In genomic region chr4:2469192-2469984, GRCh38 we compare ENCODE assay signal across 1 cellular context.
TF ChIP-seq lines count a peak whose summit lies in the region.

No MANE protein-coding gene starts in this region.

TF ChIP-seq in K562, 482 proteins besides CTCF, POLR2A, EP300 and RAD21 (continued from another document):
- TF ChIP-seq, protein P1, sequence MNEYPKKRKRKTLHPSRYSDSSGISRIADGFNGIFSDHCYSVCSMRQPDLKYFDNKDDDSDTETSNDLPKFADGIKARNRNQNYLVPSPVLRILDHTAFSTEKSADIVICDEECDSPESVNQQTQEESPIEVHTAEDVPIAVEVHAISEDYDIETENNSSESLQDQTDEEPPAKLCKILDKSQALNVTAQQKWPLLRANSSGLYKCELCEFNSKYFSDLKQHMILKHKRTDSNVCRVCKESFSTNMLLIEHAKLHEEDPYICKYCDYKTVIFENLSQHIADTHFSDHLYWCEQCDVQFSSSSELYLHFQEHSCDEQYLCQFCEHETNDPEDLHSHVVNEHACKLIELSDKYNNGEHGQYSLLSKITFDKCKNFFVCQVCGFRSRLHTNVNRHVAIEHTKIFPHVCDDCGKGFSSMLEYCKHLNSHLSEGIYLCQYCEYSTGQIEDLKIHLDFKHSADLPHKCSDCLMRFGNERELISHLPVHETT (CRISPR knock-in tag; conservative IDR thresholded peaks at IDR 0.05 in 1 of 2, IDR thresholded peaks at IDR 0.05 in 1 of 2): peak; percentile 19 to 68; a peak in 2 of 4 replicates
- TF ChIP-seq TCF7L2 (IDR thresholded peaks at IDR 0.05; ENCODE audit: low read depth, low read length) (no peak), TAL1 (IDR thresholded peaks at IDR 0.05) (no peak), ZBTB9 (CRISPR knock-in tag; IDR thresholded peaks at IDR 0.05) (0 out of 2 replicates have a peak, but pooled peaks have one; percentile 8), NR3C1 (CRISPR knock-in tag; IDR thresholded peaks at IDR 0.05) (peak; percentile 75; the same call in 1 of the 2 replicates), ETV5 (CRISPR knock-in tag; IDR thresholded peaks at IDR 0.05; ENCODE audit: low read depth) (peak; percentile 57; the same call in 1 of the 2 replicates), ZBTB7A (IDR thresholded peaks at IDR 0.05; ENCODE audit: borderline replicate concordance, control insufficient read depth, low read depth, low read length) (peak; percentile 49; the same call in 1 of the 2 replicates), COPS2 (conservative IDR thresholded peaks at IDR 0.05) (no peak), CHD1 (IDR thresholded peaks at IDR 0.05; ENCODE audit: low read length) (peak; percentile 77), RB1 (IDR thresholded peaks at IDR 0.05; ENCODE audit: low read depth) (peak; percentile 45; the same call in 1 of the 2 replicates), BHLHE40 (IDR thresholded peaks at IDR 0.05; ENCODE audit: low read length) (peak; percentile 63), ETV1 (tag; conservative IDR thresholded peaks at IDR 0.05; ENCODE audit: low read depth) (peak; percentile 71), SIN3A (IDR thresholded peaks at IDR 0.05; ENCODE audit: borderline replicate concordance in 2 of 2, control insufficient read depth in 1 of 2, low read depth in 2 of 2, low read length in 2 of 2) (peak in 1 of 2 experiments; percentile 85; a peak in 1 of 4 replicates), RBFOX2 (IDR thresholded peaks at IDR 0.05; ENCODE audit: low read depth, low read length) (peak; percentile 68), EP400 (IDR thresholded peaks at IDR 0.05) (peak; percentile 42; the same call in 1 of the 2 replicates)
- TF ChIP-seq, protein P2, sequence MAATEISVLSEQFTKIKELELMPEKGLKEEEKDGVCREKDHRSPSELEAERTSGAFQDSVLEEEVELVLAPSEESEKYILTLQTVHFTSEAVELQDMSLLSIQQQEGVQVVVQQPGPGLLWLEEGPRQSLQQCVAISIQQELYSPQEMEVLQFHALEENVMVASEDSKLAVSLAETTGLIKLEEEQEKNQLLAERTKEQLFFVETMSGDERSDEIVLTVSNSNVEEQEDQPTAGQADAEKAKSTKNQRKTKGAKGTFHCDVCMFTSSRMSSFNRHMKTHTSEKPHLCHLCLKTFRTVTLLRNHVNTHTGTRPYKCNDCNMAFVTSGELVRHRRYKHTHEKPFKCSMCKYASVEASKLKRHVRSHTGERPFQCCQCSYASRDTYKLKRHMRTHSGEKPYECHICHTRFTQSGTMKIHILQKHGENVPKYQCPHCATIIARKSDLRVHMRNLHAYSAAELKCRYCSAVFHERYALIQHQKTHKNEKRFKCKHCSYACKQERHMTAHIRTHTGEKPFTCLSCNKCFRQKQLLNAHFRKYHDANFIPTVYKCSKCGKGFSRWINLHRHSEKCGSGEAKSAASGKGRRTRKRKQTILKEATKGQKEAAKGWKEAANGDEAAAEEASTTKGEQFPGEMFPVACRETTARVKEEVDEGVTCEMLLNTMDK (IDR thresholded peaks at IDR 0.05; ENCODE audit: borderline replicate concordance, insufficient read depth, low read depth, low read length, poor library complexity, severe bottlenecking): peak; percentile 35
